In genomic region chr17:8961861-8962260, GRCh38 we compare ENCODE assay signal across 25 cellular contexts. TPM values are rescaled to one million over a fixed set of nuclear protein-coding genes. Genes with fewer than 3 reads are reported as not detected.
DNase-seq lines count a peak whose midpoint lies in the region; ATAC-seq, FAIRE-seq and TF ChIP-seq lines count a peak whose summit lies in the region.
"Had no signal": no experiment of that assay in that cellular context is flagged by ENCODE, and none has a peak within 500 bp of the region (broad histone marks: within the 10 kb centered on the region; RNA-seq: fewer than 3 reads in every experiment).

No MANE protein-coding gene starts in this region.

- peak overlapping the region; percentile 90 for H3K4me3 ChIP-seq in GM12878
- H3K4me3 ChIP-seq: BLaER1, body of pancreas, prostate gland, SK-N-MC had no signal

- no peaks in the 10 kb centered on the region for H3K9me3 Mint-ChIP-seq in activated T-cell treated with anti-CD3 and anti-CD28 coated beads, Interleukin-2, amount 50 U/mL, for 24 hours
- H3K9me3 Mint-ChIP-seq in stimulated activated naive B cell treated with anti-CD40 and anti-IgM and Interleukin-4, amounts not matched to agents 10 μg/mL and 1 μg/mL and 100 μg/mL, for 72 hours = peaks cover 2 to 4% of the 10 kb centered on the region in 2 donors

- intact Hi-C loops in GM12878 (cut with micrococcal nuclease; ENCODE audit: unreplicated experiment) = no loop called here

- no peaks in the 10 kb centered on the region for H3K27me3 ChIP-seq in GM12878 (replicated peaks in 1 of 2; ENCODE audit: control insufficient read depth in 2 of 2, insufficient read depth in 2 of 2, low read length in 1 of 2)
- H3K27me3 ChIP-seq: BLaER1 had no signal

- TF ChIP-seq POLR2A in GM12891 (IDR thresholded peaks at IDR 0.05; ENCODE audit: low read depth, low read length) (no peak), GM12878 (IDR thresholded peaks at IDR 0.05; ENCODE audit: low read depth, low read length) (no peak)

- RAD21 ChIA-PET in GM12878 (lab: Charles Lee; ENCODE audit: unreplicated experiment) = interaction anchor here (1.3 to 6.1 kb wide), 10 partner anchors 14 to 156 kb away, joined by 3 to 69 read pairs (median 6); partner anchors contain the start of gene PIK3R6

- SMC1A ChIA-PET in GM12878 (lab: Charles Lee; ENCODE audit: uncharacterized antibody, unreplicated experiment) = interaction anchor here (0.8 to 19.1 kb wide), 12 partner anchors 10 to 104 kb away, joined by 3 to 345 read pairs (median 4); partner anchors contain the start of gene PIK3R6

- TF ChIP-seq CTCF in GM12878 (IDR thresholded peaks at IDR 0.05 in 2 of 3, conservative IDR thresholded peaks at IDR 0.05 in 1 of 3; ENCODE audit: control insufficient read depth in 2 of 3, extremely low read depth in 1 of 3, insufficient read depth in 1 of 3, low read depth in 3 of 3, low read length in 3 of 3) (no peak), GM13977 (IDR thresholded peaks at IDR 0.05; ENCODE audit: extremely low read depth, insufficient read depth, missing control alignments) (no peak)

- H3K27ac Mint-ChIP-seq in activated T-cell treated with anti-CD3 and anti-CD28 coated beads, Interleukin-2, amount 50 U/mL, for 24 hours = peak overlapping the region; percentile 24
- H3K27ac Mint-ChIP-seq in stimulated activated naive B cell treated with anti-CD40 and anti-IgM and Interleukin-4, amounts not matched to agents 10 μg/mL and 1 μg/mL and 100 μg/mL, for 72 hours = peak overlapping the region; percentile 27

- H3K9ac ChIP-seq in GM12878 (ENCODE audit: control insufficient read depth, insufficient read depth, low read length) = peak overlapping the region; percentile 51
- H3K9ac ChIP-seq: BLaER1 had no signal

- ATAC-seq in GM12878 = no peak
- ATAC-seq in stimulated activated naive B cell treated with anti-CD40 and anti-IgM and Interleukin-4, amounts not matched to agents 10 μg/mL and 1 μg/mL and 100 μg/mL, for 72 hours (replicated peaks) = no peak
- ATAC-seq: body of pancreas had no signal

- H3K79me2 ChIP-seq in GM12878 (ENCODE audit: control insufficient read depth, insufficient read depth, low read length) = peaks cover 86% of the 10 kb centered on the region

- H3K9me3 ChIP-seq in GM12878 (replicated peaks; ENCODE audit: control insufficient read depth, insufficient read depth, low read length) = no peaks in the 10 kb centered on the region; the same call in 2 of the 3 replicates
- H3K9me3 ChIP-seq: BLaER1, body of pancreas, prostate gland had no signal

- peak overlapping the region; percentile 65 for H3K27ac ChIP-seq in GM12878 (ENCODE audit: control insufficient read depth, insufficient read depth)
- H3K27ac ChIP-seq: BLaER1, body of pancreas, prostate gland, RWPE1, SK-N-MC had no signal

- peaks cover 84% of the 10 kb centered on the region for H3K4me1 Mint-ChIP-seq in activated T-cell treated with anti-CD3 and anti-CD28 coated beads, Interleukin-2, amount 50 U/mL, for 24 hours (ENCODE audit: low read depth)
- H3K4me1 Mint-ChIP-seq in stimulated activated naive B cell treated with anti-CD40 and anti-IgM and Interleukin-4, amounts not matched to agents 10 μg/mL and 1 μg/mL and 100 μg/mL, for 72 hours = peaks cover 63 to 79% of the 10 kb centered on the region in 2 donors

- POLR2A ChIA-PET in GM12878 (lab: Charles Lee) = interaction anchor here (0.8 to 5.5 kb wide), 11 partner anchors 9 to 152 kb away, joined by 3 to 56 read pairs (median 8); no protein-coding TSS in a partner anchor

- in situ Hi-C loops in GM12878 (cut with MboI) (loop anchor here (25.0 kb wide), 1 partner anchor 1075 kb away; no protein-coding TSS in a partner anchor), GM13977 (cut with MboI; ENCODE audit: low pct_unique_long_range_greater_than_20kb, low sequenced_read_pairs, unreplicated experiment) (no loop called here)

- peak overlapping the region; percentile 71 for H3K4me2 ChIP-seq in GM12878 (ENCODE audit: control insufficient read depth, insufficient read depth)

- TF ChIP-seq EP300 in GM12878 (IDR thresholded peaks at IDR 0.05; ENCODE audit: borderline replicate concordance in 1 of 2, control insufficient read depth in 1 of 2, low read depth in 2 of 2, low read length in 2 of 2) = no peak

- H3K4me1 ChIP-seq in GM12878 (ENCODE audit: control insufficient read depth, insufficient read depth, low read length) = peaks cover 56% of the 10 kb centered on the region
- H3K4me1 ChIP-seq: prostate gland had no signal

- no peaks in the 10 kb centered on the region for H3K27me3 Mint-ChIP-seq in activated T-cell treated with anti-CD3 and anti-CD28 coated beads, Interleukin-2, amount 50 U/mL, for 24 hours
- no peaks in the 10 kb centered on the region for H3K27me3 Mint-ChIP-seq in stimulated activated naive B cell treated with anti-CD40 and anti-IgM and Interleukin-4, amounts not matched to agents 10 μg/mL and 1 μg/mL and 100 μg/mL, for 72 hours

- H3K4me3 Mint-ChIP-seq in activated T-cell treated with anti-CD3 and anti-CD28 coated beads, Interleukin-2, amount 50 U/mL, for 24 hours = no peak overlapping the region
- peak overlapping the region in 1 of 2 donors; percentile 68 for H3K4me3 Mint-ChIP-seq in stimulated activated naive B cell treated with anti-CD40 and anti-IgM and Interleukin-4, amounts not matched to agents 10 μg/mL and 1 μg/mL and 100 μg/mL, for 72 hours

- peaks cover 0 to 3% of the 10 kb centered on the region in 2 experiments; a peak in 1 of 4 replicates for H3K36me3 ChIP-seq in GM12878 (ENCODE audit: control insufficient read depth in 2 of 2, insufficient read depth in 2 of 2, low read length in 1 of 2)
- H3K36me3 ChIP-seq: BLaER1, prostate gland had no signal

- DNase-seq in activated T-cell treated with anti-CD3 and anti-CD28 coated beads, Interleukin-2, amount 50 U/mL, for 24 hours = no peak
- no peak for DNase-seq in activated T-cell treated with anti-CD3 and anti-CD28 coated beads, Interleukin-2, amount 50 U/mL, for 1 hour
- DNase-seq in GM12891 (ENCODE audit: insufficient read length, low spot score) = no peak
- DNase-seq in GM12878 (ENCODE audit: low read depth, low spot score) = no peak
- no peak for DNase-seq in stimulated activated naive B cell treated with anti-CD40 and anti-IgM and Interleukin-4, amounts not matched to agents 10 μg/mL and 1 μg/mL and 100 μg/mL, for 72 hours
- no peak for DNase-seq in GM19240 (ENCODE audit: insufficient read length, low spot score)
- no peak for DNase-seq in KG1 (lab: John Stamatoyannopoulos, UW)
- DNase-seq in GM13977 (ENCODE audit: low spot score) = no peak
- DNase-seq: ACHN; activated CD8-positive, alpha-beta memory T cell treated with anti-CD3 and anti-CD28 coated beads for 24 hours; body of pancreas; head of caudate nucleus; IMR-90; kidney glomerular epithelial cell; NCI-H1417; NCI-H446 treated with DMSO at 0.1 percent for 48 hours; stimulated activated CD4-positive, alpha-beta T cell treated with anti-CD3 and anti-CD28 coated beads, Interleukin-15, amount 100 ng/mL, for 24 hours; T-helper 9 cell had no signal

- H2AFZ ChIP-seq in GM12878 (ENCODE audit: control insufficient read depth, low read depth, low read length) = no peak overlapping the region

- CTCF ChIA-PET in GM12878 (lab: Yijun Ruan, JAX) = interaction anchor here (1.0 to 5.7 kb wide), 11 partner anchors 9 to 104 kb away, joined by 3 to 44 read pairs (median 5); no protein-coding TSS in a partner anchor

- BruUV-seq in GM12878 (replicated peaks; lab: Mats Ljungman, UMichigan) = no TSS peak

- WGBS in GM12878 (ENCODE audit: insufficient coverage, insufficient replicate concordance, low lambda C conversion rate, missing lambda C conversion rate) = 56% methylated on average over 5 of the region's 5 CpGs

- no peak for TF ChIP-seq RAD21 in GM12878 (IDR thresholded peaks at IDR 0.05; ENCODE audit: insufficient read depth, low read depth, low read length)

- peaks cover 59% of the 10 kb centered on the region for H3K36me3 Mint-ChIP-seq in activated T-cell treated with anti-CD3 and anti-CD28 coated beads, Interleukin-2, amount 50 U/mL, for 24 hours (ENCODE audit: low read depth)
- H3K36me3 Mint-ChIP-seq in stimulated activated naive B cell treated with anti-CD40 and anti-IgM and Interleukin-4, amounts not matched to agents 10 μg/mL and 1 μg/mL and 100 μg/mL, for 72 hours = peaks cover 37 to 72% of the 10 kb centered on the region in 2 donors

- FAIRE-seq in GM12891 (lab: Jason Lieb, UNC) (peak; percentile 5), GM12878 (lab: Jason Lieb, UNC) (no peak)

- H4K20me1 ChIP-seq in GM12878 (ENCODE audit: control insufficient read depth, insufficient read depth) = no peaks in the 10 kb centered on the region

RNA-seq across cellular contexts. Expression of gene PIK3R5, which starts 3.6 kb away (rescaled TPM):
- 41.2 TPM for polyA plus RNA-seq in GM12891 (2012; ENCODE audit: low read depth, missing spikeins)
- 260 and 296 TPM in 2 replicates for total RNA-seq in GM12878 (2013; cell fraction: nucleolus; rRNA removed)
- total RNA-seq in GM12878 (2014; rRNA removed) (36.8 and 39.5 TPM in 2 replicates), GM12878 (2014; rRNA removed; fragmentation: Illumina TruSeq; extraction: Trizol) (24.7 and 26.5 TPM in 2 replicates), GM12878 (2021) (50.8 and 51.2 TPM in 2 replicates)
- polyA plus RNA-seq in GM12878 (2011; ENCODE audit: low read depth) = 25.1 TPM
- polyA plus RNA-seq in GM12878 (2011; rRNA removed) (34.3 and 43.9 TPM in 2 replicates), GM12878 (2014; fragmentation: Illumina TruSeq; extraction: Trizol) (27.3 and 34.2 TPM in 2 replicates), GM12878 (2014; fragmentation: Nextera tagmentation; extraction: Ambion mirVana) (1 to 10 TPM; 9.5 to 9.6 TPM), GM12878 (2014; rRNA removed) (32.9 and 33.5 TPM in 2 replicates), GM12878 (2016; fragmentation: Nextera tagmentation; extraction: Ambion mirVana) (10 to 100 TPM; 36.9 to 39.5 TPM)
- 42.7 and 45.7 TPM in 2 replicates for polyA plus RNA-seq in GM12878 (2011; cell fraction: cytosol; rRNA removed)
- 155 and 160 TPM in 2 replicates for polyA plus RNA-seq in GM12878 (2011; cell fraction: nucleus; rRNA removed)
- polyA plus RNA-seq in GM12878 (2012) = 44.1 and 46.7 TPM in 2 replicates
- 48.9 and 95.6 TPM in 2 replicates for polyA minus RNA-seq in GM12878 (2011; rRNA and poly(A)+ RNA removed)
- 32.6 and 35.1 TPM in 2 replicates for polyA minus RNA-seq in GM12878 (2011; cell fraction: cytosol; rRNA and poly(A)+ RNA removed)
- polyA minus RNA-seq in GM12878 (2011; cell fraction: nucleus; rRNA and poly(A)+ RNA removed) = 48.0 and 66.0 TPM in 2 replicates
- total RNA-seq: chondrocyte, IMR-90, lung microvascular endothelial cell, MCF 10A had no signal
- polyA plus RNA-seq: IMR-90 had no signal

RNA-seq across cellular contexts. Expression of gene NTN1, which starts 59.4 kb away (rescaled TPM):
- polyA plus RNA-seq in GM12891 (2012; ENCODE audit: low read depth, missing spikeins) = 1.1 TPM
- total RNA-seq in GM12878 (2013; cell fraction: nucleolus; rRNA removed) = 7.0 and 7.4 TPM in 2 replicates
- total RNA-seq in GM12878 (2014; rRNA removed) (0.56 and 0.76 TPM in 2 replicates), GM12878 (2014; rRNA removed; fragmentation: Illumina TruSeq; extraction: Trizol) (0.09 and 0.22 TPM in 2 replicates), GM12878 (2021) (0.49 and 0.80 TPM in 2 replicates)
- polyA plus RNA-seq in GM12878 (2011; ENCODE audit: low read depth) = 0.28 TPM
- polyA plus RNA-seq in GM12878 (2011; rRNA removed) (0.52 and 0.84 TPM in 2 replicates), GM12878 (2014; fragmentation: Illumina TruSeq; extraction: Trizol) (0.18 TPM in 1 of 2 replicates, not detected in the other), GM12878 (2014; fragmentation: Nextera tagmentation; extraction: Ambion mirVana) (under 1 TPM; 0.02 to 0.04 TPM), GM12878 (2014; rRNA removed) (0.28 and 0.37 TPM in 2 replicates), GM12878 (2016; fragmentation: Nextera tagmentation; extraction: Ambion mirVana) (under 1 TPM; 0.42 to 0.89 TPM)
- 0.88 and 1.3 TPM in 2 replicates for polyA plus RNA-seq in GM12878 (2011; cell fraction: cytosol; rRNA removed)
- 3.0 TPM in 2 replicates for polyA plus RNA-seq in GM12878 (2011; cell fraction: nucleus; rRNA removed)
- 0.66 and 0.76 TPM in 2 replicates for polyA plus RNA-seq in GM12878 (2012)
- polyA minus RNA-seq in GM12878 (2011; rRNA and poly(A)+ RNA removed) = 0.80 and 1.6 TPM in 2 replicates
- polyA minus RNA-seq in GM12878 (2011; cell fraction: cytosol; rRNA and poly(A)+ RNA removed) = 0.62 and 0.80 TPM in 2 replicates
- 2.7 and 5.2 TPM in 2 replicates for polyA minus RNA-seq in GM12878 (2011; cell fraction: nucleus; rRNA and poly(A)+ RNA removed)
